31 cellular contexts compared by ENCODE assay signal in the genomic region with DNA sequence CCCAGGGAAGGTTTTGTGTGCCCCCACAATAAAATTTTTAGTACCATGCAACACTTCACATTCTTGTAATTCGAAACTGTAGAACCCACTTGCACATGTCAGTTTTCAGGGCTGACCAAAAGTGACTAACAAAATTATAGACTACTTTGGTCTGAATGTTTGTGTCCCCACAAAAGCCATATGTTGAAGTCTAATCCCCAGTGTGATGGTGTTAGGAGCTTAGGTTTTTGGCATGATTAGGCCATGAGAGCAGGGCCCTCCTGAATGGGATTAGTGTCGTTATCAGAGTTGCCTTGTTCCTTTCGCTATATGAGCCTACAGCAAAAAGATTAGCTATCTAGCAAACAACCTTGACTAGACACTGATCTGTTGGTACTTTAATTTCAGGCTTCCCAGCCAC.
"Had no signal": no experiment of that assay in that cellular context is flagged by ENCODE, and none has a peak within 500 bp of the region (broad histone marks: within the 10 kb centered on the region; RNA-seq: fewer than 3 reads in every experiment).

No MANE protein-coding gene starts in this region.

- H3K4me3 ChIP-seq: adrenal gland, ascending aorta, cardiac muscle cell, colonic mucosa, left ventricle myocardium inferior, lung, mucosa of descending colon, right lobe of liver, skin epidermis, thyroid gland, upper lobe of left lung, vagina had no signal

- DNase-seq: activated CD4-positive, alpha-beta T cell treated with anti-CD3 and anti-CD28 coated beads for 4 hours; activated CD4-positive, alpha-beta T cell treated with anti-CD3 and anti-CD28 coated beads, Interleukin-2, amount 50 U/mL, for 4 hours; activated naive CD4-positive, alpha-beta T cell treated with Interleukin-2 at 50 U/mL for 16 hours; activated naive CD8-positive, alpha-beta T cell treated with anti-CD3 and anti-CD28 coated beads for 36 hours; activated T-cell treated with anti-CD3 and anti-CD28 coated beads for 4 hours; activated T-cell treated with anti-CD3 and anti-CD28 coated beads, Interleukin-2, amount 50 U/mL, for 72 hours; adrenal gland; cerebellar nuclear complex; colonic mucosa; effector CD8-positive, alpha-beta T cell; glutamatergic neuron; left ventricle myocardium inferior; mucosa of descending colon; right lobe of liver; stimulated activated CD4-positive, alpha-beta T cell treated with anti-CD3 and anti-CD28 coated beads, Interleukin-1b, Interleukin-23, amount 100 ng/mL, for 48 hours; stimulated activated CD4-positive, alpha-beta T cell treated with anti-CD3 and anti-CD28 coated beads, Interleukin-4, amount 100 ng/mL, for 4 hours; stimulated activated CD8-positive, alpha-beta memory T cell treated with anti-CD3 and anti-CD28 coated beads, Interleukin-4, amount 100 ng/mL, for 48 hours; stimulated activated naive CD8-positive, alpha-beta T cell treated with anti-CD3 and anti-CD28 coated beads, Interleukin-15, amount 100 ng/mL, for 72 hours; substantia nigra; thyroid gland; upper lobe of left lung had no signal

- H3K4me3 Mint-ChIP-seq: activated naive CD8-positive, alpha-beta T cell treated with anti-CD3 and anti-CD28 coated beads for 36 hours; activated T-cell treated with anti-CD3 and anti-CD28 coated beads, Interleukin-2, amount 50 U/mL, for 72 hours; brain; nephron; stimulated activated memory B cell treated with anti-CD40 and anti-IgM and Interleukin-4, amounts not matched to agents 10 μg/mL and 1 μg/mL and 100 μg/mL, for 72 hours; stimulated activated naive CD8-positive, alpha-beta T cell treated with anti-CD3 and anti-CD28 coated beads, Interleukin-15, amount 100 ng/mL, for 72 hours; T-helper 2 cell treated with Interferon-gamma antibody and Interleukin-4, amounts not matched to agents 5 μg/mL and 100 μg/mL, for 36 hours had no signal

- H3K9me3 Mint-ChIP-seq: activated naive CD8-positive, alpha-beta T cell treated with anti-CD3 and anti-CD28 coated beads for 36 hours; activated T-cell treated with anti-CD3 and anti-CD28 coated beads, Interleukin-2, amount 50 U/mL, for 72 hours; nephron; stimulated activated memory B cell treated with anti-CD40 and anti-IgM and Interleukin-4, amounts not matched to agents 10 μg/mL and 1 μg/mL and 100 μg/mL, for 72 hours; stimulated activated naive CD8-positive, alpha-beta T cell treated with anti-CD3 and anti-CD28 coated beads, Interleukin-15, amount 100 ng/mL, for 72 hours; T-helper 2 cell treated with Interferon-gamma antibody and Interleukin-4, amounts not matched to agents 5 μg/mL and 100 μg/mL, for 36 hours had no signal

- H3K27me3 ChIP-seq: adrenal gland, ascending aorta, cardiac muscle cell, colonic mucosa, neutrophil, right lobe of liver, thyroid gland, upper lobe of left lung, vagina had no signal

- H3K36me3 Mint-ChIP-seq: activated naive CD8-positive, alpha-beta T cell treated with anti-CD3 and anti-CD28 coated beads for 36 hours; brain; stimulated activated memory B cell treated with anti-CD40 and anti-IgM and Interleukin-4, amounts not matched to agents 10 μg/mL and 1 μg/mL and 100 μg/mL, for 72 hours had no signal

- H3K4me1 Mint-ChIP-seq: activated naive CD8-positive, alpha-beta T cell treated with anti-CD3 and anti-CD28 coated beads for 36 hours; brain; nephron; stimulated activated memory B cell treated with anti-CD40 and anti-IgM and Interleukin-4, amounts not matched to agents 10 μg/mL and 1 μg/mL and 100 μg/mL, for 72 hours; stimulated activated naive CD8-positive, alpha-beta T cell treated with anti-CD3 and anti-CD28 coated beads, Interleukin-15, amount 100 ng/mL, for 72 hours had no signal

- H3K36me3 ChIP-seq: adrenal gland, ascending aorta, cardiac muscle cell, colonic mucosa, left ventricle myocardium inferior, neutrophil, right lobe of liver, thyroid gland, upper lobe of left lung, vagina had no signal

- H3K27ac ChIP-seq: adrenal gland, ascending aorta, cardiac muscle cell, colonic mucosa, left ventricle myocardium inferior, neutrophil, right lobe of liver, skin epidermis, thyroid gland, upper lobe of left lung, vagina had no signal

- H3K9me3 ChIP-seq: adrenal gland, ascending aorta, colonic mucosa, left ventricle myocardium inferior, mucosa of descending colon, neutrophil, right lobe of liver, thyroid gland, upper lobe of left lung, vagina had no signal

- H3K4me1 ChIP-seq: adrenal gland, ascending aorta, colonic mucosa, left ventricle myocardium inferior, right lobe of liver, upper lobe of left lung, vagina had no signal

- H3K27ac Mint-ChIP-seq: activated naive CD8-positive, alpha-beta T cell treated with anti-CD3 and anti-CD28 coated beads for 36 hours; activated T-cell treated with anti-CD3 and anti-CD28 coated beads, Interleukin-2, amount 50 U/mL, for 72 hours; brain; nephron; stimulated activated memory B cell treated with anti-CD40 and anti-IgM and Interleukin-4, amounts not matched to agents 10 μg/mL and 1 μg/mL and 100 μg/mL, for 72 hours; stimulated activated naive CD8-positive, alpha-beta T cell treated with anti-CD3 and anti-CD28 coated beads, Interleukin-15, amount 100 ng/mL, for 72 hours; T-helper 2 cell treated with Interferon-gamma antibody and Interleukin-4, amounts not matched to agents 5 μg/mL and 100 μg/mL, for 36 hours had no signal

- H3K27me3 Mint-ChIP-seq: stimulated activated memory B cell treated with anti-CD40 and anti-IgM and Interleukin-4, amounts not matched to agents 10 μg/mL and 1 μg/mL and 100 μg/mL, for 72 hours had no signal

- ATAC-seq: activated T-cell treated with anti-CD3 and anti-CD28 coated beads, Interleukin-2, amount 50 U/mL, for 72 hours; mucosa of descending colon; right lobe of liver; stimulated activated memory B cell treated with anti-CD40 and anti-IgM and Interleukin-4, amounts not matched to agents 10 μg/mL and 1 μg/mL and 100 μg/mL, for 72 hours; stimulated activated naive CD8-positive, alpha-beta T cell treated with anti-CD3 and anti-CD28 coated beads, Interleukin-15, amount 100 ng/mL, for 72 hours had no signal
